In genomic region chr1:8698012-8698411, GRCh38 we compare ENCODE assay signal across 27 cellular contexts.
"Had no signal": no experiment of that assay in that cellular context is flagged by ENCODE, and none has a peak within 500 bp of the region (broad histone marks: within the 10 kb centered on the region; RNA-seq: fewer than 3 reads in every experiment).

No MANE protein-coding gene starts in this region.

- H3K36me3 ChIP-seq: adrenal gland, ascending aorta, colonic mucosa, esophagus squamous epithelium, gastroesophageal sphincter, heart left ventricle, neutrophil, ovary, transverse colon had no signal

- H3K9me3 Mint-ChIP-seq: activated T-cell treated with anti-CD3 and anti-CD28 coated beads, Interleukin-2, amount 50 U/mL, for 4 hours; activated T-helper 2 cell treated with anti-CD3 and anti-CD28 coated beads, Interferon-gamma antibody, Interleukin-2, Interleukin-4, amounts not matched to agents 10 μg/mL and 5 μg/mL and 100 μg/mL, durations not matched to agents 14 hours and 24 hours and 36 hours; endodermal cell; natural killer cell; stimulated activated memory B cell treated with anti-CD40 and anti-IgM and Interleukin-4, amounts not matched to agents 10 μg/mL and 1 μg/mL and 100 μg/mL, for 72 hours had no signal

- ATAC-seq: activated CD4-positive, alpha-beta T cell treated with anti-CD3 and anti-CD28 coated beads for 36 hours; activated T-cell treated with anti-CD3 and anti-CD28 coated beads, Interleukin-2, amount 50 U/mL, for 4 hours; gastroesophageal sphincter; heart left ventricle; left ventricle myocardium superior; natural killer cell; sciatic nerve; stimulated activated memory B cell treated with anti-CD40 and anti-IgM and Interleukin-4, amounts not matched to agents 10 μg/mL and 1 μg/mL and 100 μg/mL, for 72 hours had no signal

- H3K27ac Mint-ChIP-seq: activated CD4-positive, alpha-beta T cell treated with anti-CD3 and anti-CD28 coated beads for 36 hours; activated naive CD8-positive, alpha-beta T cell; endodermal cell; natural killer cell; stimulated activated memory B cell treated with anti-CD40 and anti-IgM and Interleukin-4, amounts not matched to agents 10 μg/mL and 1 μg/mL and 100 μg/mL, for 72 hours had no signal

- DNase-seq: activated CD4-positive, alpha-beta T cell treated with anti-CD3 and anti-CD28 coated beads for 36 hours; activated CD4-positive, alpha-beta T cell treated with anti-CD3 and anti-CD28 coated beads, Interleukin-2, amount 50 U/mL, for 48 hours; activated CD8-positive, alpha-beta memory T cell treated with anti-CD3 and anti-CD28 coated beads, Interleukin-2, amount 50 U/mL, for 48 hours; activated naive CD4-positive, alpha-beta T cell; activated T-cell treated with anti-CD3 and anti-CD28 coated beads, Interleukin-2, amount 50 U/mL, for 4 hours; adrenal gland; colonic mucosa; endodermal cell; esophagus squamous epithelium; heart left ventricle; left ventricle myocardium superior; mammary epithelial cell; midbrain; natural killer cell; ovary; small intestine; stimulated activated CD4-positive, alpha-beta T cell treated with anti-CD3 and anti-CD28 coated beads, Interleukin-15, amount 100 ng/mL, for 24 hours; transverse colon had no signal

- H3K9me3 ChIP-seq: adrenal gland, ascending aorta, colonic mucosa, esophagus squamous epithelium, gastroesophageal sphincter, heart left ventricle, neutrophil, ovary, transverse colon had no signal

- H3K4me3 Mint-ChIP-seq: activated CD4-positive, alpha-beta T cell treated with anti-CD3 and anti-CD28 coated beads for 36 hours; activated naive CD8-positive, alpha-beta T cell; activated T-cell treated with anti-CD3 and anti-CD28 coated beads, Interleukin-2, amount 50 U/mL, for 4 hours; endodermal cell; natural killer cell; stimulated activated memory B cell treated with anti-CD40 and anti-IgM and Interleukin-4, amounts not matched to agents 10 μg/mL and 1 μg/mL and 100 μg/mL, for 72 hours had no signal

- H3K27me3 ChIP-seq: adrenal gland, ascending aorta, colonic mucosa, esophagus squamous epithelium, gastroesophageal sphincter, heart left ventricle, neutrophil, ovary, transverse colon had no signal

- H3K27me3 Mint-ChIP-seq: stimulated activated memory B cell treated with anti-CD40 and anti-IgM and Interleukin-4, amounts not matched to agents 10 μg/mL and 1 μg/mL and 100 μg/mL, for 72 hours had no signal

- H3K27ac ChIP-seq: adrenal gland, ascending aorta, colonic mucosa, esophagus squamous epithelium, gastroesophageal sphincter, heart left ventricle, neutrophil, ovary, transverse colon had no signal

- H3K4me1 ChIP-seq: colonic mucosa had no signal

- H3K4me3 ChIP-seq: adrenal gland, ascending aorta, colonic mucosa, esophagus squamous epithelium, gastroesophageal sphincter, heart left ventricle, ovary, transverse colon had no signal

- FAIRE-seq: islet of Langerhans, small intestine, urothelium cell line had no signal

- H3K36me3 Mint-ChIP-seq: activated naive CD8-positive, alpha-beta T cell; natural killer cell; stimulated activated memory B cell treated with anti-CD40 and anti-IgM and Interleukin-4, amounts not matched to agents 10 μg/mL and 1 μg/mL and 100 μg/mL, for 72 hours had no signal
